In the genomic region with DNA sequence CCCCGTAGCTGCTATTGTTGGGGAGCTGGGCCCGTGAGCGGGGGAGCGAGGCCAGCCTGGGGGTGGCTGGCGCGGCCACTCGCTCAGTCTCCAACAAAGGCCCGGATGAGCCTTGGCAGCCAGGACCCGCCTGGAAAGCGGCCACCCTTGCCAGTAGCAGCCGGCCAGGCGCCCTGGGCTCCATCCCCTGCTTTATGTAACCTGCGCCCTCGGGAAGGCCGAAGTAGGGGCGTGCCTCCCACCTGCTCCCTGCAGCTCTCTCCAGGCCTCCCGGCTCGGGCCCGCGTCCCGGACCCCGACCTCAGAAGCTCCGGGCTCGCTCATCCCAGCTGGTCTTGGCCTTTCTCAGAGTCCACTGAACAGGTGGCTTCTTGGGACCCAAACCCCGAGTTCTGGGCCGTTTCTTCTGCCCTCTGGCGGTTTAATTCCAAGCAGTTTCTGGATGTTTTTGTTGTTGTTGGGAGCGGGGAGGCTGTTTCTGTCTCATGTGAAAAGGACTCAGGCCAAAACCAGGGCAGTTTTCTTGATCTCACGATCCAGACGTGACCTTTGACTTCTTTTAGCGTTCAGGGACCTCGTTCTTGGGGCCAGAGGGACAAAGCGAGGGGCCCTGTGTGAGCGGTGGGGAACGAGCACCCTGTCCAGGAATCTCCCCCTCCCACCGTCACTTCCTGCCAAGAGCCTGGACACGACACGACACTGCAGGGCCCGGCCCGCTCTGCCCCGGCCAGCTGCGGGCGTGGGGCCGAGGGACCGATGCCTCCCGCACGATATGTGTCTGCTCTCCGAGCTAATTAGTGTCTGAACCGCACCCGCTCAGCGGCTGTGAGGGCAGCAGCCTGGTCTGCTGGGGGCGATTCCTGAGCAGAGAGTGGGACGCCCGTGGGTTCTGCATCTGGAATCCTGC, we compare ENCODE assay signal across 8 cellular contexts. TPM values are rescaled to one million over a fixed set of nuclear protein-coding genes. Genes with fewer than 3 reads are reported as not detected.
DNase-seq lines count a peak whose midpoint lies in the region; ATAC-seq and TF ChIP-seq lines count a peak whose summit lies in the region.

No MANE protein-coding gene starts in this region.

- peaks cover 5% of the 10 kb centered on the region for H3K36me3 Mint-ChIP-seq in stimulated activated memory B cell treated with anti-CD40 and anti-IgM and Interleukin-4, amounts not matched to agents 10 μg/mL and 1 μg/mL and 100 μg/mL, for 72 hours

- H3K4me3 Mint-ChIP-seq in stimulated activated memory B cell treated with anti-CD40 and anti-IgM and Interleukin-4, amounts not matched to agents 10 μg/mL and 1 μg/mL and 100 μg/mL, for 72 hours: peak overlapping the region; percentile 85

- no peaks in the 10 kb centered on the region for H3K27me3 Mint-ChIP-seq in stimulated activated memory B cell treated with anti-CD40 and anti-IgM and Interleukin-4, amounts not matched to agents 10 μg/mL and 1 μg/mL and 100 μg/mL, for 72 hours

- no peaks in the 10 kb centered on the region for H3K9me3 Mint-ChIP-seq in stimulated activated memory B cell treated with anti-CD40 and anti-IgM and Interleukin-4, amounts not matched to agents 10 μg/mL and 1 μg/mL and 100 μg/mL, for 72 hours

- peak; percentile 7 for DNase-seq in NCI-H1694 treated with DMSO at 0.1 percent for 48 hours (lab: John Stamatoyannopoulos, UW)
- DNase-seq in NCI-H1694 (lab: John Stamatoyannopoulos, UW): no peak
- peak; percentile 62 for DNase-seq in UCSD-AML1 (lab: John Stamatoyannopoulos, UW; ENCODE audit: unreplicated experiment)
- peak; percentile 79 for DNase-seq in ecto neural progenitor cell (ENCODE audit: low spot score)
- DNase-seq in left lobe of liver (ENCODE audit: low spot score): peak; percentile 92
- DNase-seq in 8988T: no peak

- ATAC-seq in left lobe of liver: peak; percentile 52
- no peak for ATAC-seq in stimulated activated memory B cell treated with anti-CD40 and anti-IgM and Interleukin-4, amounts not matched to agents 10 μg/mL and 1 μg/mL and 100 μg/mL, for 72 hours

- H3K4me1 Mint-ChIP-seq in stimulated activated memory B cell treated with anti-CD40 and anti-IgM and Interleukin-4, amounts not matched to agents 10 μg/mL and 1 μg/mL and 100 μg/mL, for 72 hours: peaks cover 24% of the 10 kb centered on the region

- H3K27ac Mint-ChIP-seq in stimulated activated memory B cell treated with anti-CD40 and anti-IgM and Interleukin-4, amounts not matched to agents 10 μg/mL and 1 μg/mL and 100 μg/mL, for 72 hours: peak overlapping the region; percentile 55

- TF ChIP-seq CTCF in LNCAP (IDR thresholded peaks at IDR 0.05): peak; percentile 54; the same call in 1 of the 2 replicates

RNA-seq across cellular contexts. Expression of gene CDC34, which starts 1.3 kb away (rescaled TPM):
- 53.5 TPM for total RNA-seq in left lobe of liver

RNA-seq across cellular contexts. Expression of gene GZMM, which starts 11.0 kb away (rescaled TPM):
- 0.33 TPM for total RNA-seq in left lobe of liver

RNA-seq across cellular contexts. Expression of gene TPGS1, which starts 25.5 kb away (rescaled TPM):
- 10.4 TPM for total RNA-seq in left lobe of liver

RNA-seq across cellular contexts. Expression of gene MADCAM1, which starts 36.5 kb away (rescaled TPM):
- 0.53 TPM for total RNA-seq in left lobe of liver

RNA-seq across cellular contexts. Expression of gene BSG, which starts 39.6 kb away (rescaled TPM):
- 98.2 TPM for total RNA-seq in left lobe of liver

Comparison
In these comparisons a context has a peak if more than half of its experiments do, and no peak if none do; other contexts are left out.
1. DNase-seq: peak in NCI-H1694 treated with DMSO at 0.1 percent for 48 hours (single experiment), UCSD-AML1 (single experiment), ecto neural progenitor cell (single experiment) and left lobe of liver (single experiment); none in NCI-H1694 (single experiment) and 8988T (single experiment).